In genomic region chr3:149462653-149463052, GRCh38 we compare ENCODE assay signal across 23 cellular contexts. TPM values are rescaled to one million over a fixed set of nuclear protein-coding genes. Genes with fewer than 3 reads are reported as not detected.
DNase-seq lines count a peak whose midpoint lies in the region; ATAC-seq and TF ChIP-seq lines count a peak whose summit lies in the region.
"Had no signal": no experiment of that assay in that cellular context is flagged by ENCODE, and none has a peak within 500 bp of the region (broad histone marks: within the 10 kb centered on the region; RNA-seq: fewer than 3 reads in every experiment).

No MANE protein-coding gene starts in this region.

- no peaks in the 10 kb centered on the region for H3K36me3 ChIP-seq in neural progenitor cell
- H3K36me3 ChIP-seq: colonic mucosa, suprapubic skin had no signal

- no peaks in the 10 kb centered on the region for H4K20me1 ChIP-seq in neural progenitor cell (ENCODE audit: low read depth)

- H3F3A ChIP-seq in neural progenitor cell (ENCODE audit: low read depth): no peaks in the 10 kb centered on the region

- H2AFZ ChIP-seq in neural progenitor cell (replicated peaks): peak overlapping the region; percentile 26

- H3K4me1 Mint-ChIP-seq in HFFc6 (ENCODE audit: low read depth): peaks cover 60% of the 10 kb centered on the region
- H3K4me1 Mint-ChIP-seq in neural progenitor cell: no peaks in the 10 kb centered on the region
- H3K4me1 Mint-ChIP-seq: CD8-positive, alpha-beta memory T cell; IgD-negative memory B cell had no signal

- no peaks in the 10 kb centered on the region for H3K79me2 ChIP-seq in neural progenitor cell (ENCODE audit: low read depth)

- H3K9me3 Mint-ChIP-seq in HFFc6 (peaks cover 13% of the 10 kb centered on the region), neural progenitor cell (peaks cover 9% of the 10 kb centered on the region)
- H3K9me3 Mint-ChIP-seq: activated naive CD4-positive, alpha-beta T cell treated with anti-CD3 and anti-CD28 coated beads, Interleukin-2, amount 50 U/mL, for 72 hours; activated T-helper 1 cell treated with anti-CD3 and anti-CD28 coated beads, Interleukin-12 subunit alpha, Interleukin-12 subunit beta, Interleukin-2, Interleukin-4 antibody, amounts not matched to agents 30 ng/mL and 10 ng/mL and 1 ng/mL, durations not matched to agents 14 hours and 24 hours and 36 hours had no signal

- H3K27me3 Mint-ChIP-seq in HFFc6 (ENCODE audit: insufficient read depth): no peaks in the 10 kb centered on the region
- H3K27me3 Mint-ChIP-seq in neural progenitor cell (ENCODE audit: insufficient read depth, low read depth): peaks cover 4% of the 10 kb centered on the region
- H3K27me3 Mint-ChIP-seq: IgD-negative memory B cell had no signal

- H3K27ac ChIP-seq in neural progenitor cell: no peak overlapping the region
- no peak overlapping the region for H3K27ac ChIP-seq in foreskin keratinocyte
- H3K27ac ChIP-seq: body of pancreas, colonic mucosa, HL-60, suprapubic skin had no signal

- no peaks in the 10 kb centered on the region for H3K27me3 ChIP-seq in neural progenitor cell
- no peaks in the 10 kb centered on the region for H3K27me3 ChIP-seq in foreskin keratinocyte
- H3K27me3 ChIP-seq: body of pancreas, colonic mucosa, suprapubic skin had no signal

- DNase-seq in AG08396 (ENCODE audit: low spot score) (peak; percentile 32), HFFc6 (peak; percentile 79), choroid plexus epithelial cell (ENCODE audit: low read depth) (peak; percentile 34), neural progenitor cell (ENCODE audit: low spot score) (no peak), iPS-NIHi7 (ENCODE audit: extremely low spot score) (no peak), foreskin keratinocyte (no peak)
- no peak for DNase-seq in stimulated activated naive CD4-positive, alpha-beta T cell treated with Interleukin-2 at 50 U/mL for 16 hours (lab: John Stamatoyannopoulos, UW)
- DNase-seq: activated CD4-positive, alpha-beta T cell treated with anti-CD3 and anti-CD28 coated beads for 48 hours; body of pancreas; CD8-positive, alpha-beta memory T cell; colonic mucosa; DND-41; foreskin melanocyte; NCI-H146; NCI-H2171; stimulated activated CD8-positive, alpha-beta memory T cell treated with anti-CD3 and anti-CD28 coated beads, Interleukin-4, amount 100 ng/mL, for 48 hours had no signal

- ATAC-seq in foreskin keratinocyte (no peak), GM21447 (IDR thresholded peaks at IDR 0.05; ENCODE audit: unreplicated experiment) (no peak)
- ATAC-seq: activated naive CD4-positive, alpha-beta T cell treated with anti-CD3 and anti-CD28 coated beads, Interleukin-2, amount 50 U/mL, for 72 hours; body of pancreas; Right ventricle myocardium inferior had no signal

- peak overlapping the region; percentile 13; the same call in 1 of the 2 replicates for H3K4me3 Mint-ChIP-seq in HFFc6
- H3K4me3 Mint-ChIP-seq in neural progenitor cell: no peak overlapping the region
- H3K4me3 Mint-ChIP-seq: activated T-helper 1 cell treated with anti-CD3 and anti-CD28 coated beads, Interleukin-12 subunit alpha, Interleukin-12 subunit beta, Interleukin-2, Interleukin-4 antibody, amounts not matched to agents 30 ng/mL and 10 ng/mL and 1 ng/mL, durations not matched to agents 14 hours and 24 hours and 36 hours; CD8-positive, alpha-beta memory T cell had no signal

- no peak overlapping the region for H3K4me2 ChIP-seq in neural progenitor cell

- H3K9me3 ChIP-seq in neural progenitor cell (ENCODE audit: low read depth): no peaks in the 10 kb centered on the region
- H3K9me3 ChIP-seq: body of pancreas, colonic mucosa, suprapubic skin had no signal

- no peak overlapping the region for H3K9ac ChIP-seq in neural progenitor cell

- no peak overlapping the region for H3K4me3 ChIP-seq in choroid plexus epithelial cell (ENCODE audit: low read depth, low read length)
- H3K4me3 ChIP-seq in neural progenitor cell: no peak overlapping the region
- H3K4me3 ChIP-seq: body of pancreas, colonic mucosa, suprapubic skin had no signal

- H3K27ac Mint-ChIP-seq in HFFc6 (peak overlapping the region; percentile 88), neural progenitor cell (no peak overlapping the region)
- H3K27ac Mint-ChIP-seq: activated naive CD4-positive, alpha-beta T cell treated with anti-CD3 and anti-CD28 coated beads, Interleukin-2, amount 50 U/mL, for 72 hours; activated T-helper 1 cell treated with anti-CD3 and anti-CD28 coated beads, Interleukin-12 subunit alpha, Interleukin-12 subunit beta, Interleukin-2, Interleukin-4 antibody, amounts not matched to agents 30 ng/mL and 10 ng/mL and 1 ng/mL, durations not matched to agents 14 hours and 24 hours and 36 hours; CD8-positive, alpha-beta memory T cell; IgD-negative memory B cell had no signal

- H3K36me3 Mint-ChIP-seq in HFFc6 (ENCODE audit: low read depth): peaks cover 26% of the 10 kb centered on the region
- no peaks in the 10 kb centered on the region for H3K36me3 Mint-ChIP-seq in neural progenitor cell
- H3K36me3 Mint-ChIP-seq: activated naive CD4-positive, alpha-beta T cell treated with anti-CD3 and anti-CD28 coated beads, Interleukin-2, amount 50 U/mL, for 72 hours; IgD-negative memory B cell had no signal

- H3K4me1 ChIP-seq in neural progenitor cell (no peaks in the 10 kb centered on the region), foreskin keratinocyte (peaks cover 11% of the 10 kb centered on the region)
- H3K4me1 ChIP-seq: colonic mucosa, suprapubic skin had no signal

- TF ChIP-seq CTCF in HFFc6 (IDR thresholded peaks at IDR 0.05) (no peak), choroid plexus epithelial cell (conservative IDR thresholded peaks at IDR 0.05; ENCODE audit: low read depth, low read length) (no peak), neural progenitor cell (IDR thresholded peaks at IDR 0.05) (no peak), foreskin keratinocyte (conservative IDR thresholded peaks at IDR 0.05) (no peak)

RNA-seq across cellular contexts. Expression of gene TM4SF4, which starts 11.8 kb away (rescaled TPM):
- 1 to 10 TPM in 1 of 6 experiments, under 1 TPM in 5; 0.25 to 1.3 (median 0.63) TPM for total RNA-seq in HFFc6 (2021; fragmentation: NEBNext Ultra II Directional; extraction: Animal tissue kit (Norgen Biotek cat#: 25700))
- total RNA-seq in neural progenitor cell (ENCODE audit: low replicate concordance): 0.15 TPM in 1 of 2 replicates, not detected in the other
- total RNA-seq in foreskin keratinocyte: not detected in 2 replicates
- polyA plus RNA-seq in foreskin keratinocyte: not detected in 2 replicates
- total RNA-seq: activated naive CD4-positive, alpha-beta T cell treated with anti-CD3 and anti-CD28 coated beads, Interleukin-2, amount 50 U/mL, for 72 hours; activated T-helper 1 cell treated with anti-CD3 and anti-CD28 coated beads, Interleukin-12 subunit alpha, Interleukin-12 subunit beta, Interleukin-2, Interleukin-4 antibody, amounts not matched to agents 30 ng/mL and 10 ng/mL and 1 ng/mL, durations not matched to agents 14 hours and 24 hours and 36 hours; CD8-positive, alpha-beta memory T cell; Right ventricle myocardium inferior had no signal
- polyA plus RNA-seq: CD8-positive, alpha-beta memory T cell; IgD-negative memory B cell had no signal

Comparison
In these comparisons a context has a peak if more than half of its experiments do, and no peak if none do; other contexts are left out.
1. DNase-seq: peak in AG08396 (single experiment), HFFc6 (single experiment) and choroid plexus epithelial cell (single experiment); none in neural progenitor cell (single experiment), iPS-NIHi7 (single experiment), foreskin keratinocyte (0 of 2) and stimulated activated naive CD4-positive, alpha-beta T cell treated with Interleukin-2 at 50 U/mL for 16 hours (single experiment).